In genomic region chr11:19577391-19577831, GRCh38 we compare ENCODE assay signal across 13 cellular contexts.
DNase-seq lines count a peak whose midpoint lies in the region; ATAC-seq, FAIRE-seq and TF ChIP-seq lines count a peak whose summit lies in the region.
"Had no signal": no experiment of that assay in that cellular context is flagged by ENCODE, and none has a peak within 500 bp of the region (broad histone marks: within the 10 kb centered on the region; RNA-seq: fewer than 3 reads in every experiment).

No MANE protein-coding gene starts in this region.

- no peak overlapping the region for H4K8ac ChIP-seq in neuronal stem cell (ENCODE audit: low read depth, low read length)

- POLR2A ChIA-PET in HepG2 (lab: Yijun Ruan, JAX) = no interaction called here

- TF ChIP-seq EP300 in HepG2 (IDR thresholded peaks at IDR 0.05; ENCODE audit: low read depth in 2 of 2, low read length in 2 of 2) (no peak), HepG2 (CRISPR knock-in tag; IDR thresholded peaks at IDR 0.05; ENCODE audit: borderline replicate concordance) (no peak)

- no peak overlapping the region for H2BK12ac ChIP-seq in neuronal stem cell (ENCODE audit: low read length)

- no peak overlapping the region for H2BK5ac ChIP-seq in neuronal stem cell (ENCODE audit: low read length)

- H3K27ac Mint-ChIP-seq in activated T-helper 1 cell treated with anti-CD3 and anti-CD28 coated beads, Interleukin-12 subunit alpha, Interleukin-12 subunit beta, Interleukin-2, Interleukin-4 antibody, amounts not matched to agents 30 ng/mL and 10 ng/mL and 1 ng/mL, durations not matched to agents 14 hours and 24 hours and 36 hours = no peak overlapping the region
- H3K27ac Mint-ChIP-seq: activated CD4-positive, alpha-beta T cell treated with anti-CD3 and anti-CD28 coated beads, Interleukin-2, amount 10 ng/mL, durations not matched to agents 7 days and 5 days; activated naive CD8-positive, alpha-beta T cell treated with anti-CD3 and anti-CD28 coated beads, Interleukin-2, amount 10 ng/mL, durations not matched to agents 7 days and 5 days; natural killer cell treated with Interleukin-12 subunit alpha and Interleukin-12 subunit beta and Interleukin-15 and Interleukin-18, amount 100 ng/mL, for 72 hours had no signal

- no peak for TF ChIP-seq POLR2A in HepG2 (IDR thresholded peaks at IDR 0.05; ENCODE audit: insufficient read depth in 1 of 2, low read depth in 2 of 2, low read length in 2 of 2)

- no peak overlapping the region for H3K4ac ChIP-seq in neuronal stem cell (ENCODE audit: low read length)

- H3K27me3 ChIP-seq in liver (ENCODE audit: control insufficient read depth in 4 of 4, insufficient read depth in 4 of 4, low read length in 3 of 4) (no peaks in the 10 kb centered on the region), HepG2 (ENCODE audit: control insufficient read depth in 1 of 2, insufficient read depth in 2 of 2, low read length in 2 of 2) (peaks cover 1 to 4% of the 10 kb centered on the region in 2 experiments; a peak in 1 of 5 replicates), cardiac muscle cell (peaks cover 38% of the 10 kb centered on the region), neuronal stem cell (ENCODE audit: control insufficient read depth in 3 of 3, insufficient read depth in 3 of 3, low read depth in 1 of 3, low read length in 3 of 3) (no peaks in the 10 kb centered on the region)

- H3K27ac ChIP-seq in liver (ENCODE audit: low read depth in 1 of 2, low read length in 2 of 2) (peak overlapping the region; percentile 52 to 54), HepG2 (ENCODE audit: extremely low read length, insufficient read depth, low read length) (no peak overlapping the region), cardiac muscle cell (peak overlapping the region; percentile 77), neuronal stem cell (replicated peaks; ENCODE audit: low read length) (no peak overlapping the region)

- intact Hi-C loops in HepG2 (cut with micrococcal nuclease; ENCODE audit: unreplicated experiment) = no loop called here
- intact Hi-C loops in activated T-helper 1 cell treated with anti-CD3 and anti-CD28 coated beads, Interleukin-12 subunit alpha, Interleukin-12 subunit beta, Interleukin-2, Interleukin-4 antibody, amounts not matched to agents 30 ng/mL and 10 ng/mL and 1 ng/mL, durations not matched to agents 14 hours and 24 hours and 36 hours (cut with micrococcal nuclease) = no loop called here

- no peak overlapping the region for H3K4me3 ChIP-seq in liver (ENCODE audit: low read depth in 1 of 3, low read length in 3 of 3)
- H3K4me3 ChIP-seq in HepG2 (replicated peaks in 1 of 3; ENCODE audit: insufficient read depth in 1 of 3, low read depth in 2 of 3, low read length in 3 of 3) = no peak overlapping the region
- H3K4me3 ChIP-seq in cardiac muscle cell = no peak overlapping the region
- peak overlapping the region in 1 of 2 donors; percentile 25 for H3K4me3 ChIP-seq in neuronal stem cell (ENCODE audit: low read length in 2 of 2)

- H3K79me2 ChIP-seq in HepG2 (ENCODE audit: insufficient read depth, low read length) = no peaks in the 10 kb centered on the region

- in situ Hi-C loops in HepG2 (cut with HindIII; ENCODE audit: extremely low pct_ligation_motif_present, low pct_unique_long_range_greater_than_20kb) = no loop called here

- peaks cover 3 to 5% (median 4%) of the 10 kb centered on the region in 4 donors for H3K4me1 ChIP-seq in liver (ENCODE audit: control insufficient read depth in 4 of 4, insufficient read depth in 4 of 4, low read length in 3 of 4)
- H3K4me1 ChIP-seq in HepG2 (ENCODE audit: insufficient read depth, low read length) = no peaks in the 10 kb centered on the region
- H3K4me1 ChIP-seq in cardiac muscle cell (ENCODE audit: low read depth) = peaks cover 27% of the 10 kb centered on the region
- peaks cover 12 to 21% of the 10 kb centered on the region in 2 donors for H3K4me1 ChIP-seq in neuronal stem cell (ENCODE audit: control insufficient read depth in 2 of 2, insufficient read depth in 1 of 2, low read depth in 1 of 2, low read length in 2 of 2)

- TF ChIP-seq CTCF in liver (IDR thresholded peaks at IDR 0.05; ENCODE audit: low read depth, low read length, missing input control) (no peak), HepG2 (CRISPR knock-in tag; IDR thresholded peaks at IDR 0.05) (no peak), cardiac muscle cell (IDR thresholded peaks at IDR 0.05; ENCODE audit: low read depth, low read length) (no peak)

- FAIRE-seq in HepG2 (lab: Jason Lieb, UNC) (no peak), HTR-8/SVneo (lab: Jason Lieb, UNC) (no peak)

- H3K9me3 ChIP-seq in liver (ENCODE audit: control insufficient read depth in 4 of 4, low read length in 3 of 4) (no peaks in the 10 kb centered on the region), HepG2 (ENCODE audit: low read length) (no peaks in the 10 kb centered on the region), cardiac muscle cell (ENCODE audit: low read depth) (no peaks in the 10 kb centered on the region), neuronal stem cell (replicated peaks in 1 of 2; ENCODE audit: control insufficient read depth in 2 of 2, insufficient read depth in 1 of 2, low read depth in 1 of 2, low read length in 2 of 2) (no peaks in the 10 kb centered on the region)

- no peak overlapping the region for H4K91ac ChIP-seq in neuronal stem cell (ENCODE audit: low read depth, low read length, poor library complexity)

- H3K23ac ChIP-seq in neuronal stem cell (ENCODE audit: low read depth, low read length, poor library complexity) = no peak overlapping the region

- BruUV-seq in HepG2 (replicated peaks; lab: Mats Ljungman, UMichigan) = no TSS peak

- H3K9ac ChIP-seq in liver (ENCODE audit: low read depth in 1 of 2, low read length in 2 of 2) = no peak overlapping the region
- no peak overlapping the region for H3K9ac ChIP-seq in HepG2 (ENCODE audit: insufficient read depth, low read depth, low read length)
- H3K9ac ChIP-seq in neuronal stem cell (ENCODE audit: low read depth, low read length, poor library complexity) = no peak overlapping the region

- no peaks in the 10 kb centered on the region for H3K9me3 Mint-ChIP-seq in activated T-helper 1 cell treated with anti-CD3 and anti-CD28 coated beads, Interleukin-12 subunit alpha, Interleukin-12 subunit beta, Interleukin-2, Interleukin-4 antibody, amounts not matched to agents 30 ng/mL and 10 ng/mL and 1 ng/mL, durations not matched to agents 14 hours and 24 hours and 36 hours
- H3K9me3 Mint-ChIP-seq: activated CD4-positive, alpha-beta T cell treated with anti-CD3 and anti-CD28 coated beads, Interleukin-2, amount 10 ng/mL, durations not matched to agents 7 days and 5 days; activated naive CD8-positive, alpha-beta T cell treated with anti-CD3 and anti-CD28 coated beads, Interleukin-2, amount 10 ng/mL, durations not matched to agents 7 days and 5 days; natural killer cell treated with Interleukin-12 subunit alpha and Interleukin-12 subunit beta and Interleukin-15 and Interleukin-18, amount 100 ng/mL, for 72 hours had no signal

- H2AFZ ChIP-seq in HepG2 (ENCODE audit: low read length) = no peak overlapping the region
- peak overlapping the region; percentile 93 for H2AFZ ChIP-seq in neuronal stem cell (ENCODE audit: low read length)

- no peaks in the 10 kb centered on the region for H3K79me1 ChIP-seq in neuronal stem cell (ENCODE audit: low read depth, low read length)

- CTCF ChIA-PET in HepG2 (lab: Yijun Ruan, JAX; ENCODE audit: low intra/inter-chr PET ratio, low total read pairs) = no interaction called here

- H3K36me3 Mint-ChIP-seq in activated T-helper 1 cell treated with anti-CD3 and anti-CD28 coated beads, Interleukin-12 subunit alpha, Interleukin-12 subunit beta, Interleukin-2, Interleukin-4 antibody, amounts not matched to agents 30 ng/mL and 10 ng/mL and 1 ng/mL, durations not matched to agents 14 hours and 24 hours and 36 hours (ENCODE audit: low read depth) = no peaks in the 10 kb centered on the region
- H3K36me3 Mint-ChIP-seq: activated naive CD8-positive, alpha-beta T cell treated with anti-CD3 and anti-CD28 coated beads, Interleukin-2, amount 10 ng/mL, durations not matched to agents 7 days and 5 days; natural killer cell treated with Interleukin-12 subunit alpha and Interleukin-12 subunit beta and Interleukin-15 and Interleukin-18, amount 100 ng/mL, for 72 hours had no signal

- no peak for DNase-seq in HepG2 (ENCODE audit: low spot score)
- peak; percentile 67 to 75 for DNase-seq in cardiac muscle cell (ENCODE audit: low read depth in 1 of 2, low spot score in 1 of 2)
- DNase-seq in neuronal stem cell (ENCODE audit: low spot score) = no peak
- DNase-seq in activated T-helper 1 cell treated with anti-CD3 and anti-CD28 coated beads, Interleukin-12 subunit alpha, Interleukin-12 subunit beta, Interleukin-2, Interleukin-4 antibody, amounts not matched to agents 30 ng/mL and 10 ng/mL and 1 ng/mL, durations not matched to agents 14 hours and 24 hours and 36 hours (ENCODE audit: low spot score) = no peak
- no peak for DNase-seq in HTR-8/SVneo (ENCODE audit: insufficient read length, low spot score)
- no peak for DNase-seq in DMS53 treated with DMSO at 0.1 percent for 48 hours (lab: John Stamatoyannopoulos, UW; ENCODE audit: unreplicated experiment)
- DNase-seq: activated CD4-positive, alpha-beta T cell treated with anti-CD3 and anti-CD28 coated beads, Interleukin-2, amount 10 ng/mL, durations not matched to agents 7 days and 5 days; activated naive CD8-positive, alpha-beta T cell treated with anti-CD3 and anti-CD28 coated beads, Interleukin-2, amount 10 ng/mL, durations not matched to agents 7 days and 5 days; NCI-H2107; SIG-M5 had no signal

- H3K36me3 ChIP-seq in liver (ENCODE audit: control insufficient read depth in 4 of 4, insufficient read depth in 3 of 4, low read depth in 1 of 4, low read length in 3 of 4) = no peaks in the 10 kb centered on the region
- no peaks in the 10 kb centered on the region for H3K36me3 ChIP-seq in HepG2 (replicated peaks in 1 of 2; ENCODE audit: control insufficient read depth in 1 of 2, insufficient read depth in 2 of 2, low read length in 2 of 2)
- H3K36me3 ChIP-seq in cardiac muscle cell = no peaks in the 10 kb centered on the region
- H3K36me3 ChIP-seq in neuronal stem cell (replicated peaks in 1 of 2; ENCODE audit: control insufficient read depth in 2 of 2, insufficient read depth in 2 of 2, low read length in 2 of 2) = no peaks in the 10 kb centered on the region

- H3K14ac ChIP-seq in neuronal stem cell (ENCODE audit: low read length) = no peak overlapping the region

- ATAC-seq in HepG2 = no peak
- ATAC-seq in GM21367 (IDR thresholded peaks at IDR 0.05; ENCODE audit: unreplicated experiment) = no peak
- ATAC-seq: natural killer cell treated with Interleukin-12 subunit alpha and Interleukin-12 subunit beta and Interleukin-15 and Interleukin-18, amount 100 ng/mL, for 72 hours had no signal

- H3K4me3 Mint-ChIP-seq in activated T-helper 1 cell treated with anti-CD3 and anti-CD28 coated beads, Interleukin-12 subunit alpha, Interleukin-12 subunit beta, Interleukin-2, Interleukin-4 antibody, amounts not matched to agents 30 ng/mL and 10 ng/mL and 1 ng/mL, durations not matched to agents 14 hours and 24 hours and 36 hours = no peak overlapping the region
- H3K4me3 Mint-ChIP-seq: activated CD4-positive, alpha-beta T cell treated with anti-CD3 and anti-CD28 coated beads, Interleukin-2, amount 10 ng/mL, durations not matched to agents 7 days and 5 days; activated naive CD8-positive, alpha-beta T cell treated with anti-CD3 and anti-CD28 coated beads, Interleukin-2, amount 10 ng/mL, durations not matched to agents 7 days and 5 days; natural killer cell treated with Interleukin-12 subunit alpha and Interleukin-12 subunit beta and Interleukin-15 and Interleukin-18, amount 100 ng/mL, for 72 hours had no signal

- H3K4me1 Mint-ChIP-seq in activated T-helper 1 cell treated with anti-CD3 and anti-CD28 coated beads, Interleukin-12 subunit alpha, Interleukin-12 subunit beta, Interleukin-2, Interleukin-4 antibody, amounts not matched to agents 30 ng/mL and 10 ng/mL and 1 ng/mL, durations not matched to agents 14 hours and 24 hours and 36 hours (ENCODE audit: low read depth) = no peaks in the 10 kb centered on the region
- H3K4me1 Mint-ChIP-seq: activated CD4-positive, alpha-beta T cell treated with anti-CD3 and anti-CD28 coated beads, Interleukin-2, amount 10 ng/mL, durations not matched to agents 7 days and 5 days; activated naive CD8-positive, alpha-beta T cell treated with anti-CD3 and anti-CD28 coated beads, Interleukin-2, amount 10 ng/mL, durations not matched to agents 7 days and 5 days had no signal

- H2BK15ac ChIP-seq in neuronal stem cell (ENCODE audit: low read length) = no peak overlapping the region

- H3K18ac ChIP-seq in neuronal stem cell (ENCODE audit: low read length) = no peak overlapping the region

- 63% methylated on average over 5 of the region's 5 CpGs for WGBS in liver
- WGBS in HepG2 (ENCODE audit: low lambda C conversion rate) = 4% methylated on average over 5 of the region's 5 CpGs
- no CpG with 5 or more reads among the region's 5 CpGs for WGBS in neuronal stem cell (ENCODE audit: extremely low coverage in 2 of 2, insufficient read length in 2 of 2, insufficient replicate concordance in 1 of 2), 2 donors

- H3K27me3 Mint-ChIP-seq in activated T-helper 1 cell treated with anti-CD3 and anti-CD28 coated beads, Interleukin-12 subunit alpha, Interleukin-12 subunit beta, Interleukin-2, Interleukin-4 antibody, amounts not matched to agents 30 ng/mL and 10 ng/mL and 1 ng/mL, durations not matched to agents 14 hours and 24 hours and 36 hours (ENCODE audit: insufficient read depth) = peaks cover 2% of the 10 kb centered on the region

- H4K20me1 ChIP-seq in HepG2 (ENCODE audit: insufficient read depth, low read length) = no peaks in the 10 kb centered on the region

- no peak overlapping the region for H2AK5ac ChIP-seq in neuronal stem cell (ENCODE audit: low read depth, low read length)

- TF ChIP-seq RAD21 in liver (IDR thresholded peaks at IDR 0.05) = no peak
- no peak for TF ChIP-seq RAD21 in HepG2 (CRISPR knock-in tag; IDR thresholded peaks at IDR 0.05)

- no peak overlapping the region for H3K4me2 ChIP-seq in HepG2 (ENCODE audit: low read depth, low read length)
- H3K4me2 ChIP-seq in neuronal stem cell (ENCODE audit: insufficient read depth, low read length, poor library complexity, severe bottlenecking) = no peak overlapping the region

- H2BK120ac ChIP-seq in neuronal stem cell (ENCODE audit: low read depth, low read length) = no peak overlapping the region

Comparison
In these comparisons a context has a peak if more than half of its experiments do, and no peak if none do; other contexts are left out.
1. H3K27ac ChIP-seq: peak in liver (2 of 2) and cardiac muscle cell (single experiment); none in HepG2 (single experiment) and neuronal stem cell (single experiment).
2. DNase-seq: peak in cardiac muscle cell (2 of 2); none in HepG2 (single experiment), neuronal stem cell (single experiment), activated T-helper 1 cell treated with anti-CD3 and anti-CD28 coated beads, Interleukin-12 subunit alpha, Interleukin-12 subunit beta, Interleukin-2, Interleukin-4 antibody, amounts not matched to agents 30 ng/mL and 10 ng/mL and 1 ng/mL, durations not matched to agents 14 hours and 24 hours and 36 hours (single experiment), HTR-8/SVneo (single experiment) and DMS53 treated with DMSO at 0.1 percent for 48 hours (single experiment).